In genomic region chr16:70442344-70442743, GRCh38 we compare ENCODE assay signal across 8 cellular contexts.
"Had no signal": no experiment of that assay in that cellular context is flagged by ENCODE, and none has a peak within 500 bp of the region (broad histone marks: within the 10 kb centered on the region; RNA-seq: fewer than 3 reads in every experiment).

No MANE protein-coding gene starts in this region.

- DNase-seq: GDM1, GF-D8 had no signal

- FAIRE-seq: G401.6, GM12878, GM12891, GM12892, GM18507, GM19239 had no signal

- ATAC-seq: GM12878 had no signal

- H3K4me3 ChIP-seq: GM12878 had no signal
